35 cellular contexts compared by ENCODE assay signal in genomic region chr21:40056031-40056430, GRCh38.
DNase-seq lines count a peak whose midpoint lies in the region; FAIRE-seq and TF ChIP-seq lines count a peak whose summit lies in the region.
"Had no signal": no experiment of that assay in that cellular context is flagged by ENCODE, and none has a peak within 500 bp of the region (broad histone marks: within the 10 kb centered on the region; RNA-seq: fewer than 3 reads in every experiment).

No MANE protein-coding gene starts in this region.

- peak in 1 of 4 donors; percentile 67 for TF ChIP-seq EP300 in sigmoid colon (IDR thresholded peaks at IDR 0.05)

- no peak for TF ChIP-seq POLR2A in sigmoid colon (IDR thresholded peaks at IDR 0.05)

- peak; percentile 21 for DNase-seq in NCI-H82 (lab: John Stamatoyannopoulos, UW)
- no peak for DNase-seq in NCI-H82 treated with DMSO at 0.1 percent for 48 hours (lab: John Stamatoyannopoulos, UW; ENCODE audit: unreplicated experiment)
- DNase-seq in sigmoid colon, result no peak
- DNase-seq in mesenteric fat pad (ENCODE audit: low spot score), result no peak
- DNase-seq in HTR-8/SVneo (ENCODE audit: insufficient read length, low spot score), result no peak
- no peak for DNase-seq in NCI-H524 treated with DMSO at 0.1 percent for 48 hours (lab: John Stamatoyannopoulos, UW)
- DNase-seq: 8988T; ACHN; AML-193; BE2C; C1 segment of cervical spinal cord; Caco-2; Calu3; CD4-positive, alpha-beta memory T cell; CD4-positive, alpha-beta T cell; CD4-positive, CD25-positive, alpha-beta regulatory T cell; CD8-positive, alpha-beta memory T cell; CD8-positive, alpha-beta T cell; COR-L47; DMS 273 treated with DMSO at 0.1 percent for 48 hours; DMS153; DMS53; DMS79; DMS79 treated with DMSO at 0.1 percent for 48 hours; DND-41; EL had no signal

- no peaks in the 10 kb centered on the region for H3K9me3 ChIP-seq in sigmoid colon
- H3K9me3 ChIP-seq: A549; BE2C; BLaER1; BLaER1 treated with 17β-estradiol and CSF1 and Interleukin-3, amounts not matched to agents 10 nM and 100 nM; Caco-2 had no signal

- intact Hi-C loops in sigmoid colon (cut with DNase I), result loop anchor here (10.0 kb wide), 1 partner anchor 1061 kb away; no protein-coding TSS in a partner anchor

- no peaks in the 10 kb centered on the region for H3K27me3 ChIP-seq in sigmoid colon
- H3K27me3 ChIP-seq: BE2C; BLaER1; BLaER1 treated with 17β-estradiol and CSF1 and Interleukin-3, amounts not matched to agents 10 nM and 100 nM had no signal

- H3K4me3 ChIP-seq in sigmoid colon, result no peak overlapping the region
- H3K4me3 ChIP-seq: A549; BLaER1; BLaER1 treated with 17β-estradiol and CSF1 and Interleukin-3, amounts not matched to agents 10 nM and 100 nM had no signal

- peak overlapping the region; percentile 96 for H3K27ac ChIP-seq in VCaP
- H3K27ac ChIP-seq in sigmoid colon, result peak overlapping the region in 3 of 4 donors; percentile 84 to 88 (median 86)
- H3K27ac ChIP-seq: 22Rv1; A549; BLaER1; BLaER1 treated with 17β-estradiol and CSF1 and Interleukin-3, amounts not matched to agents 10 nM and 100 nM; C4-2B had no signal

- peak; percentile 73 for FAIRE-seq in islet of Langerhans (lab: Jason Lieb, UNC)
- no peak for FAIRE-seq in HTR-8/SVneo (lab: Jason Lieb, UNC)
- FAIRE-seq: A204.1, A549, D721Med had no signal

- H3K36me3 ChIP-seq in sigmoid colon, result no peaks in the 10 kb centered on the region
- H3K36me3 ChIP-seq: BE2C; BLaER1; BLaER1 treated with 17β-estradiol and CSF1 and Interleukin-3, amounts not matched to agents 10 nM and 100 nM had no signal

- TF ChIP-seq CTCF in VCaP (conservative IDR thresholded peaks at IDR 0.05) (no peak), sigmoid colon (IDR thresholded peaks at IDR 0.05) (no peak)

- H3K4me1 ChIP-seq in sigmoid colon, result peaks cover 0 to 50% (median 42%) of the 10 kb centered on the region in 4 donors
- H3K4me1 ChIP-seq: A549, BE2C, Caco-2 had no signal

- WGBS in sigmoid colon, 2 donors, result 72 to 82% methylated on average over 3 of the region's 3 CpGs
